In the genomic region with DNA sequence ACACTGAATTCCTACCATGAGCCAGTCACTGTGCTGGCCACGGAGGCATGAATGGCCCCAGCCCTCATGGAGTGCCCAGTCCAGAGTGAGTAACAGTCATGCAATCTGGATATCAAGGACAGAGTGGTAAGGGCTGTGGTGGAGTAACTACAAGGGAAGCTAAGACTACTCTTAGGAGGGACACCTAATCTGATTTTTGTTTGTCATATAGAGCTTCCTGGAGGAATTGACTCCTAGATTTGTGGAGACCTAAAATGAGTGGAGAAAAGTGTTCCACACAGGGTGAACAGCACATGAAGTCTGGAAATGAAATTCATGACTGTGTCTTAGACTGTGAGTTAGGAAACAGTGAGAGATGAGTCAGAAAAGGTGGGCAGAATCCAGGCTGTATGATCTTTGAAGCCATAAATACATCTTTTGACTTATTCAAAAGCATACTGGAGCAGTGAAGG, we compare ENCODE assay signal across 13 cellular contexts.
A peak's percentile ranks its signal among the peaks of the same experiment; 100 is the strongest.
DNase-seq lines count a peak whose midpoint lies in the region; ATAC-seq and TF ChIP-seq lines count a peak whose summit lies in the region.
"Had no signal": no experiment of that assay in that cellular context is flagged by ENCODE, and none has a peak within 500 bp of the region (broad histone marks: within the 10 kb centered on the region; RNA-seq: fewer than 3 reads in every experiment).

No MANE protein-coding gene starts in this region.

- ATAC-seq in activated T-cell treated with anti-CD3 and anti-CD28 coated beads, Interleukin-2, amount 50 U/mL, for 72 hours (replicated peaks in 1 of 2), result peak; percentile 91
- peak; percentile 61 for ATAC-seq in gastroesophageal sphincter

- peaks cover 0 to 10% of the 10 kb centered on the region in 2 donors for H3K4me1 ChIP-seq in adrenal gland (replicated peaks in 1 of 2)
- H3K4me1 ChIP-seq in gastroesophageal sphincter, result peaks cover 0 to 8% (median 6%) of the 10 kb centered on the region in 3 donors

- H3K9me3 Mint-ChIP-seq in activated T-cell treated with anti-CD3 and anti-CD28 coated beads, Interleukin-2, amount 50 U/mL, for 72 hours, result peaks cover 1 to 3% of the 10 kb centered on the region in 2 donors
- H3K9me3 Mint-ChIP-seq: dendritic cell treated with granulocyte-macrophage colony-stimulating factor and Interleukin-4, amounts not matched to agents 40 ng/mL and 50 ng/mL, for 4 days; neural crest cell had no signal

- TF ChIP-seq CTCF in adrenal gland (IDR thresholded peaks at IDR 0.05) (no peak), gastroesophageal sphincter (IDR thresholded peaks at IDR 0.05) (no peak)

- H3K4me3 ChIP-seq in adrenal gland (no peak overlapping the region), gastroesophageal sphincter (no peak overlapping the region)

- no peaks in the 10 kb centered on the region for H3K27me3 Mint-ChIP-seq in activated T-cell treated with anti-CD3 and anti-CD28 coated beads, Interleukin-2, amount 50 U/mL, for 72 hours (ENCODE audit: low read depth)

- 32 to 63% (median 49%) methylated on average over 1 of the region's 1 CpG for WGBS in adrenal gland, 4 donors
- 80% methylated on average over 1 of the region's 1 CpG; no CpG with 5 or more reads in 1 of the 2 donors for WGBS in gastroesophageal sphincter (ENCODE audit: low coverage in 1 of 2), 2 donors

- no peaks in the 10 kb centered on the region for H3K36me3 ChIP-seq in adrenal gland (replicated peaks in 1 of 2)
- H3K36me3 ChIP-seq in gastroesophageal sphincter, result no peaks in the 10 kb centered on the region

- no peak overlapping the region for H3K4me3 Mint-ChIP-seq in activated T-cell treated with anti-CD3 and anti-CD28 coated beads, Interleukin-2, amount 50 U/mL, for 72 hours
- H3K4me3 Mint-ChIP-seq: dendritic cell treated with granulocyte-macrophage colony-stimulating factor and Interleukin-4, amounts not matched to agents 40 ng/mL and 50 ng/mL, for 4 days; neural crest cell had no signal

- intact Hi-C loops in adrenal gland (cut with DNase I), result no loop called here

- H3K27me3 ChIP-seq in adrenal gland (no peaks in the 10 kb centered on the region), gastroesophageal sphincter (no peaks in the 10 kb centered on the region)

- TF ChIP-seq EP300 in gastroesophageal sphincter (IDR thresholded peaks at IDR 0.05), result no peak

- peak overlapping the region; percentile 29 for H3K27ac Mint-ChIP-seq in activated T-cell treated with anti-CD3 and anti-CD28 coated beads, Interleukin-2, amount 50 U/mL, for 72 hours
- H3K27ac Mint-ChIP-seq: dendritic cell treated with granulocyte-macrophage colony-stimulating factor and Interleukin-4, amounts not matched to agents 40 ng/mL and 50 ng/mL, for 4 days had no signal

- DNase-seq in activated T-cell treated with anti-CD3 and anti-CD28 coated beads, Interleukin-2, amount 50 U/mL, for 72 hours, result no peak
- no peak for DNase-seq in activated T-cell treated with anti-CD3 and anti-CD28 coated beads, Interleukin-2, amount 50 U/mL, for 1 hour
- peak in 5 of 7 donors; percentile 16 to 42 (median 32) for DNase-seq in adrenal gland
- DNase-seq in stromal cell of bone marrow (ENCODE audit: low read depth), result peak; percentile 86
- no peak for DNase-seq in germinal center (ENCODE audit: low spot score)
- no peak for DNase-seq in DMS153 treated with DMSO at 0.1 percent for 48 hours (lab: John Stamatoyannopoulos, UW; ENCODE audit: unreplicated experiment)
- DNase-seq in inferior parietal cortex (ENCODE audit: extremely low spot score), result no peak
- DNase-seq: AML-193; NCI-H146; NK-92 treated with Interleukin-12 subunit alpha and Interleukin-12 subunit beta, amount 100 ng/mL, for 24 hours had no signal

- H3K4me1 Mint-ChIP-seq in activated T-cell treated with anti-CD3 and anti-CD28 coated beads, Interleukin-2, amount 50 U/mL, for 72 hours (ENCODE audit: low read depth), result peaks cover 36% of the 10 kb centered on the region
- H3K4me1 Mint-ChIP-seq: neural crest cell had no signal

- TF ChIP-seq POLR2A in adrenal gland (IDR thresholded peaks at IDR 0.05), result peak in 1 of 2 donors; percentile 12
- no peak for TF ChIP-seq POLR2A in gastroesophageal sphincter (IDR thresholded peaks at IDR 0.05)

- peaks cover 3 to 8% of the 10 kb centered on the region in 2 donors for H3K36me3 Mint-ChIP-seq in activated T-cell treated with anti-CD3 and anti-CD28 coated beads, Interleukin-2, amount 50 U/mL, for 72 hours (ENCODE audit: insufficient read depth in 2 of 2)

- H3K27ac ChIP-seq in adrenal gland, result peak overlapping the region in 1 of 5 donors; percentile 19
- no peak overlapping the region for H3K27ac ChIP-seq in gastroesophageal sphincter

- H3K9me3 ChIP-seq in adrenal gland (replicated peaks in 1 of 3), result no peaks in the 10 kb centered on the region
- no peaks in the 10 kb centered on the region for H3K9me3 ChIP-seq in gastroesophageal sphincter

Comparison
In these comparisons a context has a peak if more than half of its experiments do, and no peak if none do; other contexts are left out.
1. DNase-seq: peak in adrenal gland (5 of 7) and stromal cell of bone marrow (single experiment); none in activated T-cell treated with anti-CD3 and anti-CD28 coated beads, Interleukin-2, amount 50 U/mL, for 72 hours (0 of 2), activated T-cell treated with anti-CD3 and anti-CD28 coated beads, Interleukin-2, amount 50 U/mL, for 1 hour (single experiment), germinal center (single experiment), DMS153 treated with DMSO at 0.1 percent for 48 hours (single experiment) and inferior parietal cortex (single experiment).